Comparison of ENCODE assay signal across 27 cellular contexts in genomic region chr7:50151661-50152060, GRCh38. TPM values are rescaled to one million over a fixed set of nuclear protein-coding genes. Genes with fewer than 3 reads are reported as not detected.
"Had no signal": no experiment of that assay in that cellular context is flagged by ENCODE, and none has a peak within 500 bp of the region (broad histone marks: within the 10 kb centered on the region; RNA-seq: fewer than 3 reads in every experiment).

No MANE protein-coding gene starts in this region.

- H3K27ac Mint-ChIP-seq: activated CD4-positive, alpha-beta T cell treated with anti-CD3 and anti-CD28 coated beads, Interleukin-2, amount 10 ng/mL, durations not matched to agents 7 days and 5 days; activated T-cell treated with anti-CD3 and anti-CD28 coated beads, Interleukin-2, amount 50 U/mL, for 72 hours; T-helper 1 cell treated with Interleukin-12 subunit alpha and Interleukin-12 subunit beta and Interleukin-4 antibody, amounts not matched to agents 30 μg/mL and 1 μg/mL, for 36 hours had no signal

- DNase-seq: activated CD4-positive, alpha-beta T cell treated with anti-CD3 and anti-CD28 coated beads, Interleukin-2, amount 10 ng/mL, durations not matched to agents 7 days and 5 days; activated CD8-positive, alpha-beta memory T cell treated with anti-CD3 and anti-CD28 coated beads for 24 hours; activated CD8-positive, alpha-beta memory T cell treated with anti-CD3 and anti-CD28 coated beads, Interleukin-2, amount 50 U/mL, for 4 hours; activated effector memory CD4-positive, alpha-beta T cell treated with Interleukin-2 at 50 U/mL for 16 hours; activated naive CD4-positive, alpha-beta T cell treated with anti-CD3 and anti-CD28 coated beads for 36 hours; activated T-cell treated with anti-CD3 and anti-CD28 coated beads, Interleukin-2, amount 50 U/mL, for 72 hours; adrenal gland; brain microvascular endothelial cell; central memory CD4-positive, alpha-beta T cell; dermis blood vessel endothelial cell; effector CD8-positive, alpha-beta T cell; foreskin keratinocyte; left colon; mesendoderm; mucosa of descending colon; right cardiac atrium; stimulated activated CD4-positive, alpha-beta T cell treated with anti-CD3 and anti-CD28 coated beads, Interleukin-12 subunit alpha, Interleukin-12 subunit beta, amount 100 ng/mL, for 4 hours; stimulated activated CD4-positive, alpha-beta T cell treated with anti-CD3 and anti-CD28 coated beads, Interleukin-4, amount 100 ng/mL, for 4 hours; transverse colon had no signal

- H3K4me3 ChIP-seq: adrenal gland, ascending aorta, mucosa of descending colon, transverse colon had no signal

- H3K4me1 ChIP-seq: adrenal gland, ascending aorta, foreskin keratinocyte, parathyroid adenoma, transverse colon had no signal

- H3K9me3 ChIP-seq: adrenal gland, ascending aorta, mucosa of descending colon, transverse colon had no signal

- H3K79me2 ChIP-seq: parathyroid adenoma had no signal

- ATAC-seq: activated CD4-positive, CD25-positive, alpha-beta regulatory T cell treated with anti-CD3 and anti-CD28 coated beads, Interleukin-2, amount 50 U/mL, for 24 hours; activated T-cell treated with anti-CD3 and anti-CD28 coated beads, Interleukin-2, amount 50 U/mL, for 72 hours; foreskin keratinocyte; left colon; mucosa of descending colon; right cardiac atrium had no signal

- H3K27me3 ChIP-seq: adrenal gland, ascending aorta, brain microvascular endothelial cell, foreskin keratinocyte, transverse colon had no signal

- H3K27ac ChIP-seq: adrenal gland, ascending aorta, brain microvascular endothelial cell, foreskin keratinocyte, parathyroid adenoma, transverse colon had no signal

- H3K36me3 ChIP-seq: adrenal gland, ascending aorta, brain microvascular endothelial cell, transverse colon had no signal

- H3K27me3 Mint-ChIP-seq: activated CD4-positive, alpha-beta T cell treated with anti-CD3 and anti-CD28 coated beads, Interleukin-2, amount 10 ng/mL, durations not matched to agents 7 days and 5 days had no signal

- H3K9ac ChIP-seq: parathyroid adenoma had no signal

- H3K4me3 Mint-ChIP-seq: activated CD4-positive, alpha-beta T cell treated with anti-CD3 and anti-CD28 coated beads, Interleukin-2, amount 10 ng/mL, durations not matched to agents 7 days and 5 days; activated naive CD4-positive, alpha-beta T cell treated with anti-CD3 and anti-CD28 coated beads for 36 hours; activated T-cell treated with anti-CD3 and anti-CD28 coated beads, Interleukin-2, amount 50 U/mL, for 72 hours; T-helper 1 cell treated with Interleukin-12 subunit alpha and Interleukin-12 subunit beta and Interleukin-4 antibody, amounts not matched to agents 30 μg/mL and 1 μg/mL, for 36 hours had no signal

- H2AFZ ChIP-seq: parathyroid adenoma had no signal

- H3K9me3 Mint-ChIP-seq: activated CD4-positive, alpha-beta T cell treated with anti-CD3 and anti-CD28 coated beads, Interleukin-2, amount 10 ng/mL, durations not matched to agents 7 days and 5 days; activated naive CD4-positive, alpha-beta T cell treated with anti-CD3 and anti-CD28 coated beads for 36 hours; T-helper 1 cell treated with Interleukin-12 subunit alpha and Interleukin-12 subunit beta and Interleukin-4 antibody, amounts not matched to agents 30 μg/mL and 1 μg/mL, for 36 hours had no signal

RNA-seq across cellular contexts. Expression of gene ZPBP, which starts 58.6 kb away (rescaled TPM):
- total RNA-seq: activated CD4-positive, alpha-beta T cell treated with anti-CD3 and anti-CD28 coated beads, Interleukin-2, amount 10 ng/mL, durations not matched to agents 7 days and 5 days; activated naive CD4-positive, alpha-beta T cell treated with anti-CD3 and anti-CD28 coated beads for 36 hours; activated T-cell treated with anti-CD3 and anti-CD28 coated beads, Interleukin-2, amount 50 U/mL, for 72 hours; adrenal gland; ascending aorta; dermis blood vessel endothelial cell; foreskin keratinocyte; glomerular endothelial cell; left colon; mucosa of descending colon; pulmonary artery endothelial cell; right cardiac atrium; skeletal muscle tissue; temporal lobe; transverse colon had no signal
